Comparison of ENCODE assay signal across 1 cellular context in the genomic region with DNA sequence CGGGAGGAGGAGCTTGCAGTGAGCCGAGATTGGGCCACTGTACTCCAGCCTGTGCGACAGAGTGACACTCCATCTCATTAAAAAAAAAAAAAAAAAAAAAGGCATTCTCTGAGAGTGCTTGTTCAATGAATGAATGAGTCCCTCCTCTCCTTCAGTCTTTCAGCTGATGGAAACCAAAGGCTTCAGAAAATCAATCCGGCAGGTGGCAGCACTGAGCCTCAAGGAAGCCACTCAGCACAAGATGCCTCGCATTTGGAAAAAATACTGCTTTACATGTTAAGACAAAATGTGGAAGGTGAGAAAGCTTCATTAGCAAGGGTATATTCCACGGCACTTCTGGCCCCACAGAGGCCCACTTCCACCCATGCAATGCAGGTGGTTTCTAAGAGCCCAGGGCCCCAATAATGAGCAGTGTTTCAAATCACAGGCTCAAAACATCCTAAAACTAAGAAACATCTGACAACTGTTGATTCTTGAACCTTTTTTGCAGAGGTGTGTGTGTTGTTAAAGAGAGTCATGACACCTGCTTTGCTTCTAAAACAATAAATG.
TF ChIP-seq lines count a peak whose summit lies in the region.

No MANE protein-coding gene starts in this region.

TF ChIP-seq in SK-N-SH, 30 proteins besides CTCF, POLR2A, EP300 and RAD21 (continued from another document):
- no peak for TF ChIP-seq GABPA (IDR thresholded peaks at IDR 0.05; ENCODE audit: low read depth)
- no peak for TF ChIP-seq NFIC (IDR thresholded peaks at IDR 0.05; ENCODE audit: borderline replicate concordance)
- TF ChIP-seq EZH2phosphoT487 (IDR thresholded peaks at IDR 0.05; ENCODE audit: borderline replicate concordance, low read depth): no peak
- no peak for TF ChIP-seq USF1 (IDR thresholded peaks at IDR 0.05; ENCODE audit: borderline replicate concordance, low read depth)
- TF ChIP-seq, protein P1, sequence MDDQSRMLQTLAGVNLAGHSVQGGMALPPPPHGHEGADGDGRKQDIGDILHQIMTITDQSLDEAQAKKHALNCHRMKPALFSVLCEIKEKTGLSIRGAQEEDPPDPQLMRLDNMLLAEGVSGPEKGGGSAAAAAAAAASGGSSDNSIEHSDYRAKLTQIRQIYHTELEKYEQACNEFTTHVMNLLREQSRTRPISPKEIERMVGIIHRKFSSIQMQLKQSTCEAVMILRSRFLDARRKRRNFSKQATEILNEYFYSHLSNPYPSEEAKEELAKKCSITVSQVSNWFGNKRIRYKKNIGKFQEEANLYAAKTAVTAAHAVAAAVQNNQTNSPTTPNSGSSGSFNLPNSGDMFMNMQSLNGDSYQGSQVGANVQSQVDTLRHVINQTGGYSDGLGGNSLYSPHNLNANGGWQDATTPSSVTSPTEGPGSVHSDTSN (IDR thresholded peaks at IDR 0.05): no peak
- TF ChIP-seq RFX5 (IDR thresholded peaks at IDR 0.05; ENCODE audit: low read length): 0 out of 2 replicates have a peak, but pooled peaks have one; percentile 18
- TF ChIP-seq TCF12 (IDR thresholded peaks at IDR 0.05): no peak
- TF ChIP-seq, protein P2, sequence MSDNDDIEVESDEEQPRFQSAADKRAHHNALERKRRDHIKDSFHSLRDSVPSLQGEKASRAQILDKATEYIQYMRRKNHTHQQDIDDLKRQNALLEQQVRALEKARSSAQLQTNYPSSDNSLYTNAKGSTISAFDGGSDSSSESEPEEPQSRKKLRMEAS (IDR thresholded peaks at IDR 0.05; ENCODE audit: low read depth): no peak
- no peak for TF ChIP-seq YY1 (IDR thresholded peaks at IDR 0.05; ENCODE audit: low read depth)
- TF ChIP-seq MXI1 (IDR thresholded peaks at IDR 0.05; ENCODE audit: low read depth, low read length): peak; percentile 49; the same call in 1 of the 2 replicates
- TF ChIP-seq, protein P3, sequence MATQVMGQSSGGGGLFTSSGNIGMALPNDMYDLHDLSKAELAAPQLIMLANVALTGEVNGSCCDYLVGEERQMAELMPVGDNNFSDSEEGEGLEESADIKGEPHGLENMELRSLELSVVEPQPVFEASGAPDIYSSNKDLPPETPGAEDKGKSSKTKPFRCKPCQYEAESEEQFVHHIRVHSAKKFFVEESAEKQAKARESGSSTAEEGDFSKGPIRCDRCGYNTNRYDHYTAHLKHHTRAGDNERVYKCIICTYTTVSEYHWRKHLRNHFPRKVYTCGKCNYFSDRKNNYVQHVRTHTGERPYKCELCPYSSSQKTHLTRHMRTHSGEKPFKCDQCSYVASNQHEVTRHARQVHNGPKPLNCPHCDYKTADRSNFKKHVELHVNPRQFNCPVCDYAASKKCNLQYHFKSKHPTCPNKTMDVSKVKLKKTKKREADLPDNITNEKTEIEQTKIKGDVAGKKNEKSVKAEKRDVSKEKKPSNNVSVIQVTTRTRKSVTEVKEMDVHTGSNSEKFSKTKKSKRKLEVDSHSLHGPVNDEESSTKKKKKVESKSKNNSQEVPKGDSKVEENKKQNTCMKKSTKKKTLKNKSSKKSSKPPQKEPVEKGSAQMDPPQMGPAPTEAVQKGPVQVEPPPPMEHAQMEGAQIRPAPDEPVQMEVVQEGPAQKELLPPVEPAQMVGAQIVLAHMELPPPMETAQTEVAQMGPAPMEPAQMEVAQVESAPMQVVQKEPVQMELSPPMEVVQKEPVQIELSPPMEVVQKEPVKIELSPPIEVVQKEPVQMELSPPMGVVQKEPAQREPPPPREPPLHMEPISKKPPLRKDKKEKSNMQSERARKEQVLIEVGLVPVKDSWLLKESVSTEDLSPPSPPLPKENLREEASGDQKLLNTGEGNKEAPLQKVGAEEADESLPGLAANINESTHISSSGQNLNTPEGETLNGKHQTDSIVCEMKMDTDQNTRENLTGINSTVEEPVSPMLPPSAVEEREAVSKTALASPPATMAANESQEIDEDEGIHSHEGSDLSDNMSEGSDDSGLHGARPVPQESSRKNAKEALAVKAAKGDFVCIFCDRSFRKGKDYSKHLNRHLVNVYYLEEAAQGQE (IDR thresholded peaks at IDR 0.05; ENCODE audit: low read depth, low read length): no peak
- TF ChIP-seq POLR2AphosphoS5 (IDR thresholded peaks at IDR 0.05; ENCODE audit: low read depth, low read length): no peak
- no peak for TF ChIP-seq USF2 (IDR thresholded peaks at IDR 0.05; ENCODE audit: borderline replicate concordance, low read depth, low read length)
- TF ChIP-seq SIN3A (IDR thresholded peaks at IDR 0.05; ENCODE audit: borderline replicate concordance, low read depth, low read length): 0 out of 2 replicates have a peak, but pooled peaks have one; percentile 12
- TF ChIP-seq JUND (IDR thresholded peaks at IDR 0.05): no peak
- no peak for TF ChIP-seq MEF2A (IDR thresholded peaks at IDR 0.05; ENCODE audit: borderline replicate concordance, low read depth)
- peak; percentile 98 for TF ChIP-seq SMC3 (IDR thresholded peaks at IDR 0.05; ENCODE audit: low read depth, low read length)
- TF ChIP-seq TAF1 (IDR thresholded peaks at IDR 0.05; ENCODE audit: borderline replicate concordance, low read depth, low read length): no peak
- TF ChIP-seq FOXM1 (IDR thresholded peaks at IDR 0.05; ENCODE audit: low read depth): no peak
